In genomic region chr6:27157461-27158315, GRCh38 we compare ENCODE assay signal across 1 cellular context.
TF ChIP-seq lines count a peak whose summit lies in the region.

No MANE protein-coding gene starts in this region.

TF ChIP-seq in K562, 482 proteins besides CTCF, POLR2A, EP300 and RAD21 (continued from another document and continues in another):
- 0 out of 2 replicates have a peak, but pooled peaks have one; percentile 17 for TF ChIP-seq GMEB1 (CRISPR knock-in tag; IDR thresholded peaks at IDR 0.05)
- TF ChIP-seq ZNF583 (CRISPR knock-in tag; IDR thresholded peaks at IDR 0.05): no peak
- no peak for TF ChIP-seq MBD1 (CRISPR knock-in tag; IDR thresholded peaks at IDR 0.05)
- TF ChIP-seq KHSRP (IDR thresholded peaks at IDR 0.05): no peak
- TF ChIP-seq HDAC3 (IDR thresholded peaks at IDR 0.05; ENCODE audit: borderline replicate concordance, partially characterized antibody): no peak
- TF ChIP-seq MECOM (CRISPR knock-in tag; IDR thresholded peaks at IDR 0.05): no peak; the same call in 1 of the 2 replicates
- TF ChIP-seq, protein P1, sequence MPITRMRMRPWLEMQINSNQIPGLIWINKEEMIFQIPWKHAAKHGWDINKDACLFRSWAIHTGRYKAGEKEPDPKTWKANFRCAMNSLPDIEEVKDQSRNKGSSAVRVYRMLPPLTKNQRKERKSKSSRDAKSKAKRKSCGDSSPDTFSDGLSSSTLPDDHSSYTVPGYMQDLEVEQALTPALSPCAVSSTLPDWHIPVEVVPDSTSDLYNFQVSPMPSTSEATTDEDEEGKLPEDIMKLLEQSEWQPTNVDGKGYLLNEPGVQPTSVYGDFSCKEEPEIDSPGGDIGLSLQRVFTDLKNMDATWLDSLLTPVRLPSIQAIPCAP (CRISPR knock-in tag; IDR thresholded peaks at IDR 0.05; ENCODE audit: borderline replicate concordance): no peak
- TF ChIP-seq RAD51 (IDR thresholded peaks at IDR 0.05; ENCODE audit: borderline replicate concordance, low read depth): no peak
- no peak; the same call in 1 of the 2 replicates for TF ChIP-seq TARDBP (IDR thresholded peaks at IDR 0.05)
- no peak for TF ChIP-seq ZFP30 (CRISPR knock-in tag; IDR thresholded peaks at IDR 0.05; ENCODE audit: borderline replicate concordance)
- TF ChIP-seq TAF7 (tag; IDR thresholded peaks at IDR 0.05): no peak
- TF ChIP-seq TSHZ1 (CRISPR knock-in tag; IDR thresholded peaks at IDR 0.05): no peak
- peak; percentile 31; the same call in 1 of the 2 replicates for TF ChIP-seq JUND (IDR thresholded peaks at IDR 0.05; ENCODE audit: borderline replicate concordance, low read depth, low read length)
- TF ChIP-seq JUND (tag; IDR thresholded peaks at IDR 0.05; ENCODE audit: borderline replicate concordance, low read depth, low read length): peak; percentile 57; the same call in 1 of the 3 replicates
- no peak for TF ChIP-seq POLR2AphosphoS5 (IDR thresholded peaks at IDR 0.05; ENCODE audit: control insufficient read depth, insufficient read depth, low read depth, low read length)
- TF ChIP-seq, protein P2, sequence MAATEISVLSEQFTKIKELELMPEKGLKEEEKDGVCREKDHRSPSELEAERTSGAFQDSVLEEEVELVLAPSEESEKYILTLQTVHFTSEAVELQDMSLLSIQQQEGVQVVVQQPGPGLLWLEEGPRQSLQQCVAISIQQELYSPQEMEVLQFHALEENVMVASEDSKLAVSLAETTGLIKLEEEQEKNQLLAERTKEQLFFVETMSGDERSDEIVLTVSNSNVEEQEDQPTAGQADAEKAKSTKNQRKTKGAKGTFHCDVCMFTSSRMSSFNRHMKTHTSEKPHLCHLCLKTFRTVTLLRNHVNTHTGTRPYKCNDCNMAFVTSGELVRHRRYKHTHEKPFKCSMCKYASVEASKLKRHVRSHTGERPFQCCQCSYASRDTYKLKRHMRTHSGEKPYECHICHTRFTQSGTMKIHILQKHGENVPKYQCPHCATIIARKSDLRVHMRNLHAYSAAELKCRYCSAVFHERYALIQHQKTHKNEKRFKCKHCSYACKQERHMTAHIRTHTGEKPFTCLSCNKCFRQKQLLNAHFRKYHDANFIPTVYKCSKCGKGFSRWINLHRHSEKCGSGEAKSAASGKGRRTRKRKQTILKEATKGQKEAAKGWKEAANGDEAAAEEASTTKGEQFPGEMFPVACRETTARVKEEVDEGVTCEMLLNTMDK (IDR thresholded peaks at IDR 0.05; ENCODE audit: borderline replicate concordance, insufficient read depth, low read depth, low read length, poor library complexity, severe bottlenecking): peak; percentile 34
- no peak for TF ChIP-seq ZNF253 (CRISPR knock-in tag; conservative IDR thresholded peaks at IDR 0.05)
- peak; percentile 27; the same call in 1 of the 2 replicates for TF ChIP-seq TCF3 (CRISPR knock-in tag; IDR thresholded peaks at IDR 0.05)
- TF ChIP-seq ZNF224 (CRISPR knock-in tag; IDR thresholded peaks at IDR 0.05): no peak
- TF ChIP-seq ZNF551 (CRISPR knock-in tag; IDR thresholded peaks at IDR 0.05): 0 out of 2 replicates have a peak, but pooled peaks have one; percentile 24
- TF ChIP-seq PBX2 (CRISPR knock-in tag; IDR thresholded peaks at IDR 0.05; ENCODE audit: low read depth): no peak
- TF ChIP-seq PBX2 (tag; conservative IDR thresholded peaks at IDR 0.05; ENCODE audit: low read depth): peak; percentile 36; the same call in 1 of the 2 replicates
- TF ChIP-seq CBFA2T2 (conservative IDR thresholded peaks at IDR 0.05): no peak
- no peak for TF ChIP-seq SRSF7 (optimal IDR thresholded peaks at IDR 0.05; ENCODE audit: low read depth, low read length)
- TF ChIP-seq SETDB1 (IDR thresholded peaks at IDR 0.05; ENCODE audit: low read length): no peak
- no peak for TF ChIP-seq RFX5 (IDR thresholded peaks at IDR 0.05; ENCODE audit: low read depth, low read length)
- peak; percentile 82 to 85 for TF ChIP-seq NRF1 (conservative IDR thresholded peaks at IDR 0.05 in 1 of 2, IDR thresholded peaks at IDR 0.05 in 1 of 2)
- no peak for TF ChIP-seq ZNF134 (CRISPR knock-in tag; conservative IDR thresholded peaks at IDR 0.05)
- no peak for TF ChIP-seq MYBL2 (IDR thresholded peaks at IDR 0.05; ENCODE audit: low read depth)
- no peak for TF ChIP-seq MYBL2 (CRISPR knock-in tag; IDR thresholded peaks at IDR 0.05; ENCODE audit: borderline replicate concordance)
- TF ChIP-seq TEAD1 (CRISPR knock-in tag; IDR thresholded peaks at IDR 0.05): peak in 1 of 2 experiments; percentile 61; a peak in 1 of 4 replicates
- no peak for TF ChIP-seq ZNF175 (CRISPR knock-in tag; IDR thresholded peaks at IDR 0.05; ENCODE audit: low read depth)
- peak; percentile 70 for TF ChIP-seq CEBPB (tag; IDR thresholded peaks at IDR 0.05)
- no peak for TF ChIP-seq ZNF561 (CRISPR knock-in tag; conservative IDR thresholded peaks at IDR 0.05)
- peak; percentile 66; the same call in 1 of the 2 replicates for TF ChIP-seq ETV5 (CRISPR knock-in tag; IDR thresholded peaks at IDR 0.05; ENCODE audit: low read depth)
- TF ChIP-seq THRB (CRISPR knock-in tag; conservative IDR thresholded peaks at IDR 0.05): no peak
- no peak for TF ChIP-seq NCOA1 (IDR thresholded peaks at IDR 0.05; ENCODE audit: low read depth)
- TF ChIP-seq, protein P3, sequence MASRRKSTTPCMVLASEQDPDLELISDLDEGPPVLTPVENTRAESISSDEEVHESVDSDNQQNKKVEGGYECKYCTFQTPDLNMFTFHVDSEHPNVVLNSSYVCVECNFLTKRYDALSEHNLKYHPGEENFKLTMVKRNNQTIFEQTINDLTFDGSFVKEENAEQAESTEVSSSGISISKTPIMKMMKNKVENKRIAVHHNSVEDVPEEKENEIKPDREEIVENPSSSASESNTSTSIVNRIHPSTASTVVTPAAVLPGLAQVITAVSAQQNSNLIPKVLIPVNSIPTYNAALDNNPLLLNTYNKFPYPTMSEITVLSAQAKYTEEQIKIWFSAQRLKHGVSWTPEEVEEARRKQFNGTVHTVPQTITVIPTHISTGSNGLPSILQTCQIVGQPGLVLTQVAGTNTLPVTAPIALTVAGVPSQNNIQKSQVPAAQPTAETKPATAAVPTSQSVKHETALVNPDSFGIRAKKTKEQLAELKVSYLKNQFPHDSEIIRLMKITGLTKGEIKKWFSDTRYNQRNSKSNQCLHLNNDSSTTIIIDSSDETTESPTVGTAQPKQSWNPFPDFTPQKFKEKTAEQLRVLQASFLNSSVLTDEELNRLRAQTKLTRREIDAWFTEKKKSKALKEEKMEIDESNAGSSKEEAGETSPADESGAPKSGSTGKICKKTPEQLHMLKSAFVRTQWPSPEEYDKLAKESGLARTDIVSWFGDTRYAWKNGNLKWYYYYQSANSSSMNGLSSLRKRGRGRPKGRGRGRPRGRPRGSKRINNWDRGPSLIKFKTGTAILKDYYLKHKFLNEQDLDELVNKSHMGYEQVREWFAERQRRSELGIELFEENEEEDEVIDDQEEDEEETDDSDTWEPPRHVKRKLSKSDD (conservative IDR thresholded peaks at IDR 0.05; ENCODE audit: low read length): no peak
- TF ChIP-seq, protein P4, sequence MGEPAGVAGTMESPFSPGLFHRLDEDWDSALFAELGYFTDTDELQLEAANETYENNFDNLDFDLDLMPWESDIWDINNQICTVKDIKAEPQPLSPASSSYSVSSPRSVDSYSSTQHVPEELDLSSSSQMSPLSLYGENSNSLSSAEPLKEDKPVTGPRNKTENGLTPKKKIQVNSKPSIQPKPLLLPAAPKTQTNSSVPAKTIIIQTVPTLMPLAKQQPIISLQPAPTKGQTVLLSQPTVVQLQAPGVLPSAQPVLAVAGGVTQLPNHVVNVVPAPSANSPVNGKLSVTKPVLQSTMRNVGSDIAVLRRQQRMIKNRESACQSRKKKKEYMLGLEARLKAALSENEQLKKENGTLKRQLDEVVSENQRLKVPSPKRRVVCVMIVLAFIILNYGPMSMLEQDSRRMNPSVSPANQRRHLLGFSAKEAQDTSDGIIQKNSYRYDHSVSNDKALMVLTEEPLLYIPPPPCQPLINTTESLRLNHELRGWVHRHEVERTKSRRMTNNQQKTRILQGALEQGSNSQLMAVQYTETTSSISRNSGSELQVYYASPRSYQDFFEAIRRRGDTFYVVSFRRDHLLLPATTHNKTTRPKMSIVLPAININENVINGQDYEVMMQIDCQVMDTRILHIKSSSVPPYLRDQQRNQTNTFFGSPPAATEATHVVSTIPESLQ (CRISPR knock-in tag; IDR thresholded peaks at IDR 0.05): 0 out of 2 replicates have a peak, but pooled peaks have one; percentile 37
- TF ChIP-seq ZNF449 (CRISPR knock-in tag; IDR thresholded peaks at IDR 0.05): no peak
- peak; percentile 99 for TF ChIP-seq TBP (optimal IDR thresholded peaks at IDR 0.05; ENCODE audit: low read depth, low read length)
- peak; percentile 82 for TF ChIP-seq HNRNPLL (IDR thresholded peaks at IDR 0.05; ENCODE audit: low read depth, low read length, poor library complexity, severe bottlenecking)
